Comparison of ENCODE assay signal across 8 cellular contexts in genomic region chr10:122703483-122704448, GRCh38. TPM values are rescaled to one million over a fixed set of nuclear protein-coding genes. Genes with fewer than 3 reads are reported as not detected.
DNase-seq lines count a peak whose midpoint lies in the region; ATAC-seq and TF ChIP-seq lines count a peak whose summit lies in the region.

No MANE protein-coding gene starts in this region.

- H3K27ac Mint-ChIP-seq in activated B cell treated with CpG ODN at 0.5 μM for 24 hours: no peak overlapping the region

- POLR2A ChIA-PET in activated B cell treated with CpG ODN at 0.5 μM for 24 hours (lab: Charles Lee): no interaction called here

- H3K9me3 ChIP-seq in right lobe of liver: no peaks in the 10 kb centered on the region

- no peak overlapping the region for H3K4me3 ChIP-seq in coronary artery
- H3K4me3 ChIP-seq in right lobe of liver: no peak overlapping the region

- H3K4me1 ChIP-seq in right lobe of liver: no peaks in the 10 kb centered on the region

- ATAC-seq in GM21825 (IDR thresholded peaks at IDR 0.05; ENCODE audit: unreplicated experiment): peak; percentile 79
- peak; percentile 49 for ATAC-seq in activated B cell treated with CpG ODN at 0.5 μM for 24 hours (ENCODE audit: low read depth)
- peak; percentile 97 to 99 (median 98) for ATAC-seq in right lobe of liver

- peaks cover 6% of the 10 kb centered on the region for H3K27me3 Mint-ChIP-seq in activated B cell treated with CpG ODN at 0.5 μM for 24 hours

- H3K4me1 Mint-ChIP-seq in activated B cell treated with CpG ODN at 0.5 μM for 24 hours: no peaks in the 10 kb centered on the region

- DNase-seq in DMS 273 (lab: John Stamatoyannopoulos, UW; ENCODE audit: unreplicated experiment) (peak; percentile 82), NCI-H2107 (lab: John Stamatoyannopoulos, UW) (peak; percentile 5), activated B cell treated with CpG ODN at 0.5 μM for 24 hours (peak; percentile 23), coronary artery (ENCODE audit: low spot score) (no peak), right lobe of liver (peak; percentile 68 to 77 (median 76)), MV-4-11 (lab: John Stamatoyannopoulos, UW) (no peak)
- DNase-seq in stimulated activated CD4-positive, alpha-beta T cell treated with anti-CD3 and anti-CD28 coated beads, TNF-alpha, amount 100 ng/mL, for 4 hours (ENCODE audit: low read depth in 3 of 3): peak; percentile 4 to 14 (median 9)

- no peaks in the 10 kb centered on the region for H3K9me3 Mint-ChIP-seq in activated B cell treated with CpG ODN at 0.5 μM for 24 hours

- intact Hi-C loops in activated B cell treated with CpG ODN at 0.5 μM for 24 hours (cut with micrococcal nuclease): loop anchor here (1.0 to 5.0 kb wide), 3 partner anchors 405 to 1761 kb away; no protein-coding TSS in a partner anchor
- intact Hi-C loops in right lobe of liver (cut with DNase I): loop anchor here in 1 of 2 donors (10.0 kb wide), 1 partner anchor 59 kb away; no protein-coding TSS in a partner anchor

- no peak for TF ChIP-seq CTCF in activated B cell treated with CpG ODN at 0.5 μM for 24 hours (IDR thresholded peaks at IDR 0.05)
- TF ChIP-seq CTCF in coronary artery (IDR thresholded peaks at IDR 0.05): peak; percentile 45
- peak; percentile 77 to 95 (median 93) for TF ChIP-seq CTCF in right lobe of liver (IDR thresholded peaks at IDR 0.05)

- no peak overlapping the region for H3K4me3 Mint-ChIP-seq in activated B cell treated with CpG ODN at 0.5 μM for 24 hours

- no peaks in the 10 kb centered on the region for H3K27me3 ChIP-seq in right lobe of liver

- no peaks in the 10 kb centered on the region for H3K36me3 ChIP-seq in right lobe of liver

- H3K27ac ChIP-seq in coronary artery (no peak overlapping the region), right lobe of liver (no peak overlapping the region)

- TF ChIP-seq POLR2A in right lobe of liver (IDR thresholded peaks at IDR 0.05): no peak

- CTCF ChIA-PET in activated B cell treated with CpG ODN at 0.5 μM for 24 hours (lab: Charles Lee): interaction anchor here (0.7 to 1.8 kb wide), 2 partner anchors 405 to 556 kb away, joined by 3 to 11 read pairs; no protein-coding TSS in a partner anchor

- 8% methylated on average over 6 of the region's 9 CpGs for WGBS in right lobe of liver (ENCODE audit: insufficient coverage, low coverage, low lambda C conversion rate, missing lambda C conversion rate)

- no peaks in the 10 kb centered on the region for H3K36me3 Mint-ChIP-seq in activated B cell treated with CpG ODN at 0.5 μM for 24 hours (ENCODE audit: low read depth)

RNA-seq across cellular contexts. Expression of gene C10orf120, which starts 4.1 kb away (rescaled TPM):
- total RNA-seq in activated B cell treated with CpG ODN at 0.5 μM for 24 hours: not detected in 2 replicates
- not detected for total RNA-seq in right lobe of liver

Comparison
In these comparisons a context has a peak if more than half of its experiments do, and no peak if none do; other contexts are left out.
1. DNase-seq: peak in DMS 273 (single experiment), NCI-H2107 (single experiment), activated B cell treated with CpG ODN at 0.5 μM for 24 hours (single experiment), right lobe of liver (3 of 3) and stimulated activated CD4-positive, alpha-beta T cell treated with anti-CD3 and anti-CD28 coated beads, TNF-alpha, amount 100 ng/mL, for 4 hours (3 of 3); none in coronary artery (single experiment) and MV-4-11 (single experiment).
2. Peak in every context shown above with its lines, with median percentiles within 50 percentile points of each other: ATAC-seq.